Comparison of ENCODE assay signal across 9 cellular contexts in the genomic region with DNA sequence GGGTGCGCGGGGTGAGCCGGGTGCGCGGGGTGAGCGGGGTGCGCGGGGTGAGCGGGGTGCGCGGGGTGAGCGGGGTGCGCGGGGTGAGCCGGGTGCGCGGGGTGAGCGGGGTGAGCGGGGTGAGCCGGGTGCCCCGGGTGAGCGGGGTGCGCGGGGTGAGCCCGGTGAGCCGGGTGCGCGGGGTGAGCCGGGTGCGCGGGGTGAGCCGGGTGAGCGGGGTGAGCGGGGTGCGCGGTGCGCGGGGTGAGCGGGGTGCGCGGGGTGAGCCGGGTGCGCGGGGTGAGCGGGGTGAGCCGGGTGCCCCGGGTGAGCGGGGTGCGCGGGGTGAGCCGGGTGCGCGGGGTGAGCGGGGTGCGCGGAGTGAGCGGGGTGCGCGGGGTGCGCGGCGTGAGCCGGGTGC. TPM values are rescaled to one million over a fixed set of nuclear protein-coding genes. Genes with fewer than 3 reads are reported as not detected.
DNase-seq lines count a peak whose midpoint lies in the region; FAIRE-seq and TF ChIP-seq lines count a peak whose summit lies in the region.
"Not testable (repeated sequence)": the region's sequence is repeated elsewhere in the genome, so short reads cannot be mapped to it uniquely, and the experiment has no call there.
"Had no signal": no experiment of that assay in that cellular context is flagged by ENCODE, and none has a peak within 500 bp of the region (broad histone marks: within the 10 kb centered on the region; RNA-seq: fewer than 3 reads in every experiment).

No MANE protein-coding gene starts in this region.

- not testable (repeated sequence) for H3K4me3 Mint-ChIP-seq in glutamatergic neuron (ENCODE audit: unreplicated experiment)

- H3K27ac Mint-ChIP-seq in glutamatergic neuron (ENCODE audit: unreplicated experiment): not testable (repeated sequence)

- not testable (repeated sequence) for H3K4me3 ChIP-seq in kidney (ENCODE audit: low read length in 2 of 2)

- DNase-seq in glutamatergic neuron (peak; percentile 45), kidney (peak; percentile 7), posterior vena cava (ENCODE audit: low spot score) (peak; percentile 8)

- intact Hi-C loops in kidney (cut with DNase I); posterior vena cava (cut with DNase I): not testable (repeated sequence)

- not testable (repeated sequence) for FAIRE-seq in kidney (lab: Jason Lieb, UNC)

- H3K36me3 Mint-ChIP-seq in glutamatergic neuron (ENCODE audit: unreplicated experiment): not testable (repeated sequence)

- H3K4me1 ChIP-seq in kidney (ENCODE audit: control insufficient read depth in 1 of 2, insufficient read depth in 1 of 2, low read depth in 1 of 2, low read length in 2 of 2): not testable (repeated sequence)

- not testable (repeated sequence) for H3K9ac ChIP-seq in kidney (ENCODE audit: low read length in 2 of 2)

- H3K27me3 Mint-ChIP-seq in glutamatergic neuron (ENCODE audit: unreplicated experiment): not testable (repeated sequence)

- TF ChIP-seq CTCF in glutamatergic neuron (IDR thresholded peaks at IDR 0.05; ENCODE audit: partially characterized antibody, unreplicated experiment); kidney (IDR thresholded peaks at IDR 0.05; ENCODE audit: borderline replicate concordance, extremely low read depth, insufficient read depth): not testable (repeated sequence)

- not testable (repeated sequence) for H3K9me3 ChIP-seq in kidney (ENCODE audit: control insufficient read depth in 1 of 2, low read length in 2 of 2)

- H3K4me1 Mint-ChIP-seq in glutamatergic neuron (ENCODE audit: low read depth, unreplicated experiment): not testable (repeated sequence)

- not testable (repeated sequence) for H3K27ac ChIP-seq in kidney (ENCODE audit: low read depth in 2 of 2, low read length in 2 of 2)

- not testable (repeated sequence) for H3K36me3 ChIP-seq in kidney (ENCODE audit: control insufficient read depth in 1 of 2, insufficient read depth in 2 of 2, low read length in 2 of 2)

- H3K9me3 Mint-ChIP-seq in glutamatergic neuron (ENCODE audit: unreplicated experiment): not testable (repeated sequence)

RNA-seq across cellular contexts. Expression of a gene that starts 25.6 kb away (rescaled TPM):
- total RNA-seq in glutamatergic neuron (ENCODE audit: unreplicated experiment): 411 TPM
- 357 TPM for total RNA-seq in kidney
- polyA plus RNA-seq in kidney (ENCODE audit: insufficient read depth, low read depth, low replicate concordance): 654 TPM
- total RNA-seq in posterior vena cava: 100 to 1,000 TPM; 204 to 218 TPM

RNA-seq across cellular contexts. Expression of a gene that starts 29.8 kb away (rescaled TPM):
- not detected for total RNA-seq in glutamatergic neuron (ENCODE audit: unreplicated experiment)
- 4.6 TPM for total RNA-seq in kidney
- polyA plus RNA-seq in kidney (ENCODE audit: insufficient read depth, low read depth, low replicate concordance): 10.2 TPM
- total RNA-seq in posterior vena cava: 1 to 10 TPM; 5.4 to 5.6 TPM
- total RNA-seq: A172, Caco-2, Calu3, Daoy had no signal
- polyA plus RNA-seq: AG04450; CD8-positive, alpha-beta memory T cell had no signal
